In the genomic region with DNA sequence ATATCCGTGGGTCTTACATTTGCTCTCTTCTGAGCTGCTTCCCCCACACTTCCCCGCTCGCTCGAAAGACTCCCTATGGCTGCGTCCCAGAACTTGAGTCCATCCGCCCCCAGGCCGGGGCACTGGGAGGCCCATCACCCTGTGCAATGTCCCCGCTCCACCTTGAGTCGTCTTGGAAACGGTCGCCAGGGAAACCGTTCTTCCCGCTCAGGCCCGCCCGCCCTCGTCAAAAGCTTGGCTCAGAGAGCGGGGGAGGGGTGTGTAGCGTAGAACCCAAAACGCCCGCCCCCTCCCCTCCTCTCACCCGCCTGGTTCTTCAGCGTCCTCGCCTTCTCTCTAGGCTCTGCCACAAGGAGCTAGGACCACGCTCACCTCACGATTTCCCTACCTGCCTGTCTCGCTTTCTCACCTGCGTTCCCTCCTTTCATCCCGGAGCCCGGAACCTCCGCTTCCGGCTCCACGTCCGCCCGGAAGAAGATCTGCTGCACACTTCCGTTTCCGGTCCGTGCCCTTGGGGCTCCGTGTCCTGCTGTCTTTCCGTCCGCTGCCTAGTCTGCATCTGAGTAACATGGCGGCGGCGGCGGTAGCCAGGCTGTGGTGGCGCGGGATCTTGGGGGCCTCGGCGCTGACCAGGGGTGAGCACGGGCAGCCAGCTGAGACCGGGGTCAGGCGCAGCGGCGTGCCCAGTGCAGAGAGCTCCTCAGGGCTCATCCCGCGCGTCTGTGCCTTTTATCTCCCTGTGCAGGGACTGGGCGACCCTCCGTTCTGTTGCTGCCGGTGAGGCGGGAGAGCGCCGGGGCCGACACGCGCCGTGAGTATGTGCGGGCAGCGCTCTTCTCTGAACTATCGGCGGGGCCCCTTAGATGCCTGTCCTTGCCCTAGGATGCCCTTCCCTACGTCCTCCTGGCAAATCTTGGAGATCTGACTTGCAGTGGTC, we compare ENCODE assay signal across 1 cellular context.
TF ChIP-seq lines count a peak whose summit lies in the region.

A gene (minus strand): TSS at position 447 of the 937 bp plus-strand sequence. CDS start 19 bp downstream, at position 428.
A gene (plus strand): TSS at position 551 of the 937 bp plus-strand sequence. CDS start 18 bp downstream, at position 569.

TF ChIP-seq in WTC11, 78 proteins besides CTCF, POLR2A, EP300 and RAD21 (continued from another document and continues in another):
- TF ChIP-seq, protein P1, sequence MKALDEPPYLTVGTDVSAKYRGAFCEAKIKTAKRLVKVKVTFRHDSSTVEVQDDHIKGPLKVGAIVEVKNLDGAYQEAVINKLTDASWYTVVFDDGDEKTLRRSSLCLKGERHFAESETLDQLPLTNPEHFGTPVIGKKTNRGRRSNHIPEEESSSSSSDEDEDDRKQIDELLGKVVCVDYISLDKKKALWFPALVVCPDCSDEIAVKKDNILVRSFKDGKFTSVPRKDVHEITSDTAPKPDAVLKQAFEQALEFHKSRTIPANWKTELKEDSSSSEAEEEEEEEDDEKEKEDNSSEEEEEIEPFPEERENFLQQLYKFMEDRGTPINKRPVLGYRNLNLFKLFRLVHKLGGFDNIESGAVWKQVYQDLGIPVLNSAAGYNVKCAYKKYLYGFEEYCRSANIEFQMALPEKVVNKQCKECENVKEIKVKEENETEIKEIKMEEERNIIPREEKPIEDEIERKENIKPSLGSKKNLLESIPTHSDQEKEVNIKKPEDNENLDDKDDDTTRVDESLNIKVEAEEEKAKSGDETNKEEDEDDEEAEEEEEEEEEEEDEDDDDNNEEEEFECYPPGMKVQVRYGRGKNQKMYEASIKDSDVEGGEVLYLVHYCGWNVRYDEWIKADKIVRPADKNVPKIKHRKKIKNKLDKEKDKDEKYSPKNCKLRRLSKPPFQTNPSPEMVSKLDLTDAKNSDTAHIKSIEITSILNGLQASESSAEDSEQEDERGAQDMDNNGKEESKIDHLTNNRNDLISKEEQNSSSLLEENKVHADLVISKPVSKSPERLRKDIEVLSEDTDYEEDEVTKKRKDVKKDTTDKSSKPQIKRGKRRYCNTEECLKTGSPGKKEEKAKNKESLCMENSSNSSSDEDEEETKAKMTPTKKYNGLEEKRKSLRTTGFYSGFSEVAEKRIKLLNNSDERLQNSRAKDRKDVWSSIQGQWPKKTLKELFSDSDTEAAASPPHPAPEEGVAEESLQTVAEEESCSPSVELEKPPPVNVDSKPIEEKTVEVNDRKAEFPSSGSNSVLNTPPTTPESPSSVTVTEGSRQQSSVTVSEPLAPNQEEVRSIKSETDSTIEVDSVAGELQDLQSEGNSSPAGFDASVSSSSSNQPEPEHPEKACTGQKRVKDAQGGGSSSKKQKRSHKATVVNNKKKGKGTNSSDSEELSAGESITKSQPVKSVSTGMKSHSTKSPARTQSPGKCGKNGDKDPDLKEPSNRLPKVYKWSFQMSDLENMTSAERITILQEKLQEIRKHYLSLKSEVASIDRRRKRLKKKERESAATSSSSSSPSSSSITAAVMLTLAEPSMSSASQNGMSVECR (CRISPR knock-in tag; IDR thresholded peaks at IDR 0.05; ENCODE audit: borderline replicate concordance), result peak; percentile 90
- no peak for TF ChIP-seq NFATC4 (CRISPR knock-in tag; IDR thresholded peaks at IDR 0.05)
- TF ChIP-seq, protein P2, sequence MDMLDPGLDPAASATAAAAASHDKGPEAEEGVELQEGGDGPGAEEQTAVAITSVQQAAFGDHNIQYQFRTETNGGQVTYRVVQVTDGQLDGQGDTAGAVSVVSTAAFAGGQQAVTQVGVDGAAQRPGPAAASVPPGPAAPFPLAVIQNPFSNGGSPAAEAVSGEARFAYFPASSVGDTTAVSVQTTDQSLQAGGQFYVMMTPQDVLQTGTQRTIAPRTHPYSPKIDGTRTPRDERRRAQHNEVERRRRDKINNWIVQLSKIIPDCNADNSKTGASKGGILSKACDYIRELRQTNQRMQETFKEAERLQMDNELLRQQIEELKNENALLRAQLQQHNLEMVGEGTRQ (CRISPR knock-in tag; IDR thresholded peaks at IDR 0.05), result no peak
- TF ChIP-seq, protein P3, sequence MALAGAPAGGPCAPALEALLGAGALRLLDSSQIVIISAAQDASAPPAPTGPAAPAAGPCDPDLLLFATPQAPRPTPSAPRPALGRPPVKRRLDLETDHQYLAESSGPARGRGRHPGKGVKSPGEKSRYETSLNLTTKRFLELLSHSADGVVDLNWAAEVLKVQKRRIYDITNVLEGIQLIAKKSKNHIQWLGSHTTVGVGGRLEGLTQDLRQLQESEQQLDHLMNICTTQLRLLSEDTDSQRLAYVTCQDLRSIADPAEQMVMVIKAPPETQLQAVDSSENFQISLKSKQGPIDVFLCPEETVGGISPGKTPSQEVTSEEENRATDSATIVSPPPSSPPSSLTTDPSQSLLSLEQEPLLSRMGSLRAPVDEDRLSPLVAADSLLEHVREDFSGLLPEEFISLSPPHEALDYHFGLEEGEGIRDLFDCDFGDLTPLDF (CRISPR knock-in tag; IDR thresholded peaks at IDR 0.05), result no peak; the same call in 1 of the 2 replicates
- no peak for TF ChIP-seq GTF2I (CRISPR knock-in tag; conservative IDR thresholded peaks at IDR 0.05)
- TF ChIP-seq ELF4 (CRISPR knock-in tag; IDR thresholded peaks at IDR 0.05; ENCODE audit: low read depth), result no peak
- TF ChIP-seq, protein P4, sequence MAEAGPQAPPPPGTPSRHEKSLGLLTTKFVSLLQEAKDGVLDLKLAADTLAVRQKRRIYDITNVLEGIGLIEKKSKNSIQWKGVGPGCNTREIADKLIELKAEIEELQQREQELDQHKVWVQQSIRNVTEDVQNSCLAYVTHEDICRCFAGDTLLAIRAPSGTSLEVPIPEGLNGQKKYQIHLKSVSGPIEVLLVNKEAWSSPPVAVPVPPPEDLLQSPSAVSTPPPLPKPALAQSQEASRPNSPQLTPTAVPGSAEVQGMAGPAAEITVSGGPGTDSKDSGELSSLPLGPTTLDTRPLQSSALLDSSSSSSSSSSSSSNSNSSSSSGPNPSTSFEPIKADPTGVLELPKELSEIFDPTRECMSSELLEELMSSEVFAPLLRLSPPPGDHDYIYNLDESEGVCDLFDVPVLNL (CRISPR knock-in tag; IDR thresholded peaks at IDR 0.05; ENCODE audit: borderline replicate concordance, low read depth), result no peak
- TF ChIP-seq, protein P5, sequence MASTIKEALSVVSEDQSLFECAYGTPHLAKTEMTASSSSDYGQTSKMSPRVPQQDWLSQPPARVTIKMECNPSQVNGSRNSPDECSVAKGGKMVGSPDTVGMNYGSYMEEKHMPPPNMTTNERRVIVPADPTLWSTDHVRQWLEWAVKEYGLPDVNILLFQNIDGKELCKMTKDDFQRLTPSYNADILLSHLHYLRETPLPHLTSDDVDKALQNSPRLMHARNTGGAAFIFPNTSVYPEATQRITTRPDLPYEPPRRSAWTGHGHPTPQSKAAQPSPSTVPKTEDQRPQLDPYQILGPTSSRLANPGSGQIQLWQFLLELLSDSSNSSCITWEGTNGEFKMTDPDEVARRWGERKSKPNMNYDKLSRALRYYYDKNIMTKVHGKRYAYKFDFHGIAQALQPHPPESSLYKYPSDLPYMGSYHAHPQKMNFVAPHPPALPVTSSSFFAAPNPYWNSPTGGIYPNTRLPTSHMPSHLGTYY (CRISPR knock-in tag; IDR thresholded peaks at IDR 0.05), result no peak
- TF ChIP-seq, protein P6, sequence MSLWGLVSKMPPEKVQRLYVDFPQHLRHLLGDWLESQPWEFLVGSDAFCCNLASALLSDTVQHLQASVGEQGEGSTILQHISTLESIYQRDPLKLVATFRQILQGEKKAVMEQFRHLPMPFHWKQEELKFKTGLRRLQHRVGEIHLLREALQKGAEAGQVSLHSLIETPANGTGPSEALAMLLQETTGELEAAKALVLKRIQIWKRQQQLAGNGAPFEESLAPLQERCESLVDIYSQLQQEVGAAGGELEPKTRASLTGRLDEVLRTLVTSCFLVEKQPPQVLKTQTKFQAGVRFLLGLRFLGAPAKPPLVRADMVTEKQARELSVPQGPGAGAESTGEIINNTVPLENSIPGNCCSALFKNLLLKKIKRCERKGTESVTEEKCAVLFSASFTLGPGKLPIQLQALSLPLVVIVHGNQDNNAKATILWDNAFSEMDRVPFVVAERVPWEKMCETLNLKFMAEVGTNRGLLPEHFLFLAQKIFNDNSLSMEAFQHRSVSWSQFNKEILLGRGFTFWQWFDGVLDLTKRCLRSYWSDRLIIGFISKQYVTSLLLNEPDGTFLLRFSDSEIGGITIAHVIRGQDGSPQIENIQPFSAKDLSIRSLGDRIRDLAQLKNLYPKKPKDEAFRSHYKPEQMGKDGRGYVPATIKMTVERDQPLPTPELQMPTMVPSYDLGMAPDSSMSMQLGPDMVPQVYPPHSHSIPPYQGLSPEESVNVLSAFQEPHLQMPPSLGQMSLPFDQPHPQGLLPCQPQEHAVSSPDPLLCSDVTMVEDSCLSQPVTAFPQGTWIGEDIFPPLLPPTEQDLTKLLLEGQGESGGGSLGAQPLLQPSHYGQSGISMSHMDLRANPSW (CRISPR knock-in tag; conservative IDR thresholded peaks at IDR 0.05; ENCODE audit: low read depth), result no peak
- 0 out of 2 replicates have a peak, but pooled peaks have one; percentile 50 for TF ChIP-seq TEAD4 (CRISPR knock-in tag; IDR thresholded peaks at IDR 0.05)
- no peak for TF ChIP-seq SMAD4 (CRISPR knock-in tag; IDR thresholded peaks at IDR 0.05)
- no peak for TF ChIP-seq ZNF396 (CRISPR knock-in tag; IDR thresholded peaks at IDR 0.05; ENCODE audit: borderline replicate concordance)
- no peak; the same call in 1 of the 2 replicates for TF ChIP-seq ZBTB21 (CRISPR knock-in tag; IDR thresholded peaks at IDR 0.05; ENCODE audit: borderline replicate concordance)
- TF ChIP-seq, protein P7, sequence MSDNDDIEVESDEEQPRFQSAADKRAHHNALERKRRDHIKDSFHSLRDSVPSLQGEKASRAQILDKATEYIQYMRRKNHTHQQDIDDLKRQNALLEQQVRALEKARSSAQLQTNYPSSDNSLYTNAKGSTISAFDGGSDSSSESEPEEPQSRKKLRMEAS (CRISPR knock-in tag; IDR thresholded peaks at IDR 0.05), result peak; percentile 88
- TF ChIP-seq TCF7 (CRISPR knock-in tag; IDR thresholded peaks at IDR 0.05; ENCODE audit: low read depth), result 0 out of 2 replicates have a peak, but pooled peaks have one; percentile 56
- TF ChIP-seq ESRRA (CRISPR knock-in tag; IDR thresholded peaks at IDR 0.05; ENCODE audit: borderline replicate concordance), result peak; percentile 96
- TF ChIP-seq, protein P8, sequence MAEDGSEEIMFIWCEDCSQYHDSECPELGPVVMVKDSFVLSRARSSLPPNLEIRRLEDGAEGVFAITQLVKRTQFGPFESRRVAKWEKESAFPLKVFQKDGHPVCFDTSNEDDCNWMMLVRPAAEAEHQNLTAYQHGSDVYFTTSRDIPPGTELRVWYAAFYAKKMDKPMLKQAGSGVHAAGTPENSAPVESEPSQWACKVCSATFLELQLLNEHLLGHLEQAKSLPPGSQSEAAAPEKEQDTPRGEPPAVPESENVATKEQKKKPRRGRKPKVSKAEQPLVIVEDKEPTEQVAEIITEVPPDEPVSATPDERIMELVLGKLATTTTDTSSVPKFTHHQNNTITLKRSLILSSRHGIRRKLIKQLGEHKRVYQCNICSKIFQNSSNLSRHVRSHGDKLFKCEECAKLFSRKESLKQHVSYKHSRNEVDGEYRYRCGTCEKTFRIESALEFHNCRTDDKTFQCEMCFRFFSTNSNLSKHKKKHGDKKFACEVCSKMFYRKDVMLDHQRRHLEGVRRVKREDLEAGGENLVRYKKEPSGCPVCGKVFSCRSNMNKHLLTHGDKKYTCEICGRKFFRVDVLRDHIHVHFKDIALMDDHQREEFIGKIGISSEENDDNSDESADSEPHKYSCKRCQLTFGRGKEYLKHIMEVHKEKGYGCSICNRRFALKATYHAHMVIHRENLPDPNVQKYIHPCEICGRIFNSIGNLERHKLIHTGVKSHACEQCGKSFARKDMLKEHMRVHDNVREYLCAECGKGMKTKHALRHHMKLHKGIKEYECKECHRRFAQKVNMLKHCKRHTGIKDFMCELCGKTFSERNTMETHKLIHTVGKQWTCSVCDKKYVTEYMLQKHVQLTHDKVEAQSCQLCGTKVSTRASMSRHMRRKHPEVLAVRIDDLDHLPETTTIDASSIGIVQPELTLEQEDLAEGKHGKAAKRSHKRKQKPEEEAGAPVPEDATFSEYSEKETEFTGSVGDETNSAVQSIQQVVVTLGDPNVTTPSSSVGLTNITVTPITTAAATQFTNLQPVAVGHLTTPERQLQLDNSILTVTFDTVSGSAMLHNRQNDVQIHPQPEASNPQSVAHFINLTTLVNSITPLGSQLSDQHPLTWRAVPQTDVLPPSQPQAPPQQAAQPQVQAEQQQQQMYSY (CRISPR knock-in tag; IDR thresholded peaks at IDR 0.05), result no peak
- TF ChIP-seq, protein P9, sequence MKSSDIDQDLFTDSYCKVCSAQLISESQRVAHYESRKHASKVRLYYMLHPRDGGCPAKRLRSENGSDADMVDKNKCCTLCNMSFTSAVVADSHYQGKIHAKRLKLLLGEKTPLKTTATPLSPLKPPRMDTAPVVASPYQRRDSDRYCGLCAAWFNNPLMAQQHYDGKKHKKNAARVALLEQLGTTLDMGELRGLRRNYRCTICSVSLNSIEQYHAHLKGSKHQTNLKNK (CRISPR knock-in tag; IDR thresholded peaks at IDR 0.05), result peak; percentile 85; the same call in 1 of the 2 replicates
- TF ChIP-seq, protein P10, sequence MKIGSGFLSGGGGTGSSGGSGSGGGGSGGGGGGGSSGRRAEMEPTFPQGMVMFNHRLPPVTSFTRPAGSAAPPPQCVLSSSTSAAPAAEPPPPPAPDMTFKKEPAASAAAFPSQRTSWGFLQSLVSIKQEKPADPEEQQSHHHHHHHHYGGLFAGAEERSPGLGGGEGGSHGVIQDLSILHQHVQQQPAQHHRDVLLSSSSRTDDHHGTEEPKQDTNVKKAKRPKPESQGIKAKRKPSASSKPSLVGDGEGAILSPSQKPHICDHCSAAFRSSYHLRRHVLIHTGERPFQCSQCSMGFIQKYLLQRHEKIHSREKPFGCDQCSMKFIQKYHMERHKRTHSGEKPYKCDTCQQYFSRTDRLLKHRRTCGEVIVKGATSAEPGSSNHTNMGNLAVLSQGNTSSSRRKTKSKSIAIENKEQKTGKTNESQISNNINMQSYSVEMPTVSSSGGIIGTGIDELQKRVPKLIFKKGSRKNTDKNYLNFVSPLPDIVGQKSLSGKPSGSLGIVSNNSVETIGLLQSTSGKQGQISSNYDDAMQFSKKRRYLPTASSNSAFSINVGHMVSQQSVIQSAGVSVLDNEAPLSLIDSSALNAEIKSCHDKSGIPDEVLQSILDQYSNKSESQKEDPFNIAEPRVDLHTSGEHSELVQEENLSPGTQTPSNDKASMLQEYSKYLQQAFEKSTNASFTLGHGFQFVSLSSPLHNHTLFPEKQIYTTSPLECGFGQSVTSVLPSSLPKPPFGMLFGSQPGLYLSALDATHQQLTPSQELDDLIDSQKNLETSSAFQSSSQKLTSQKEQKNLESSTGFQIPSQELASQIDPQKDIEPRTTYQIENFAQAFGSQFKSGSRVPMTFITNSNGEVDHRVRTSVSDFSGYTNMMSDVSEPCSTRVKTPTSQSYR (CRISPR knock-in tag; IDR thresholded peaks at IDR 0.05), result peak; percentile 94
- TF ChIP-seq FOXJ3 (CRISPR knock-in tag; IDR thresholded peaks at IDR 0.05; ENCODE audit: borderline replicate concordance), result no peak
- peak; percentile 70; the same call in 1 of the 2 replicates for TF ChIP-seq NR2C2 (CRISPR knock-in tag; IDR thresholded peaks at IDR 0.05)
- TF ChIP-seq, protein P11, sequence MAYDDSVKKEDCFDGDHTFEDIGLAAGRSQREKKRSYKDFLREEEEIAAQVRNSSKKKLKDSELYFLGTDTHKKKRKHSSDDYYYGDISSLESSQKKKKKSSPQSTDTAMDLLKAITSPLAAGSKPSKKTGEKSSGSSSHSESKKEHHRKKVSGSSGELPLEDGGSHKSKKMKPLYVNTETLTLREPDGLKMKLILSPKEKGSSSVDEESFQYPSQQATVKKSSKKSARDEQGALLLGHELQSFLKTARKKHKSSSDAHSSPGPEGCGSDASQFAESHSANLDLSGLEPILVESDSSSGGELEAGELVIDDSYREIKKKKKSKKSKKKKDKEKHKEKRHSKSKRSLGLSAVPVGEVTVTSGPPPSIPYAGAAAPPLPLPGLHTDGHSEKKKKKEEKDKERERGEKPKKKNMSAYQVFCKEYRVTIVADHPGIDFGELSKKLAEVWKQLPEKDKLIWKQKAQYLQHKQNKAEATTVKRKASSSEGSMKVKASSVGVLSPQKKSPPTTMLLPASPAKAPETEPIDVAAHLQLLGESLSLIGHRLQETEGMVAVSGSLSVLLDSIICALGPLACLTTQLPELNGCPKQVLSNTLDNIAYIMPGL (CRISPR knock-in tag; IDR thresholded peaks at IDR 0.05), result peak; percentile 60; the same call in 1 of the 2 replicates
